8 cellular contexts compared by ENCODE assay signal in the genomic region with DNA sequence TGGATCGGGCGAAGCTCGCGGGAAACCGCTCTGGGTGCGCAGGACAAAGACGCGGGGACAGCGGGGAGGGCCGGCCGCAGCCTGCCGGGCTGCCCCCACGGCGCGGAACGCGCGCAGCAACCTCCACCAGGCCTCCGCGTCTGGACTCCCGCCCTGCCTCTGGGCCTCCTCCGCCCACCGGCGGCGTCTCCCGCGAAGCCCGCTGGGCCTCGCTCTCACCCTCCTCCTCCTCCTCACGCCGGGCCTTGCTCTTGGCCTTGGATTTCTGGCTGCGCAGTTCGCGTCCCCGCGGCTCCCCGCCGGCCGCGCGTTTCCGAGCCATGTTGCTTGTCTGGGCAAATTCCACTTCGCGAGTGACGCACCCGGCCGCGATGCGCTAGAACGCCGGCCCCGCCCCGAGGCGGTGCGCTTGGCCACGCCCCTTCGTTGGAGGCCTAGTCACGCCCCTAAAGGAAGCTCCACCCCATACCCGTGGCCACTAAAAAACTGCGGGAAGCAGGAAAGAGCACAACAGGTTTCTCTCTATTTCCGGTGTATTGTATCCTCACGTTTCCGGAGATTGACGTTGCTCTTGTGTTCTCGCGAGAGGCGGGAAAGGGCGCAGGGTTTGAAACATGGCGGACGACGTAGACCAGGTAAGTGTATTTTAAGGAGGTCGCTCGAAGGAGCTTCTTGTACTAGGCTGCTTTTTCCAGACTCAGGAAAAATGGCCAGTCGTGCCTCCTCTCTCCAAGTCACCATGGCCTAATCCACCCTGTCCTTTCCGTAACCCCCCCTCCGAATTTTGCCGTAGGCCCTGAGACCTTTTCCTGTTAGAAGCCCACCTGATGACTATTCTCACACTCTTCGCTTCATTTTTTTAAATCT. TPM values are rescaled to one million over a fixed set of nuclear protein-coding genes. Genes with fewer than 3 reads are reported as not detected.
DNase-seq lines count a peak whose midpoint lies in the region; ATAC-seq lines count a peak whose summit lies in the region.

LSM3 (plus strand) TSS at position 571 of the 867 bp plus-strand sequence; CDS start at position 615, 44 bp downstream.
XPC (minus strand) TSS at position 355 of the 867 bp plus-strand sequence; CDS start at position 322, 33 bp downstream.

- no peaks in the 10 kb centered on the region for H3K9me3 ChIP-seq in effector memory CD4-positive, alpha-beta T cell (ENCODE audit: control insufficient read depth, low read length)

- H3K4me3 ChIP-seq in effector memory CD4-positive, alpha-beta T cell (ENCODE audit: insufficient read depth, low read depth, low read length, poor library complexity, severe bottlenecking): peak within 1 kb of the TSS; percentile 84

- peak; percentile 88 for ATAC-seq in GM21360 (IDR thresholded peaks at IDR 0.05; ENCODE audit: unreplicated experiment)

- H3K36me3 ChIP-seq in effector memory CD4-positive, alpha-beta T cell (ENCODE audit: control insufficient read depth, insufficient read depth, low read length): peaks cover 17% of the 10 kb centered on the region

- H3K27ac ChIP-seq in effector memory CD4-positive, alpha-beta T cell (ENCODE audit: insufficient read depth, low read length, poor library complexity, severe bottlenecking): peak within 1 kb of the TSS; percentile 97

- H3K27me3 ChIP-seq in effector memory CD4-positive, alpha-beta T cell (replicated peaks; ENCODE audit: control insufficient read depth, insufficient read depth, low read length, poor library complexity, severe bottlenecking): no peaks in the 10 kb centered on the region

- DNase-seq in COLO668 (lab: John Stamatoyannopoulos, UW; ENCODE audit: unreplicated experiment) (peak; percentile 89), HT1080 (ENCODE audit: low read depth) (peak; percentile 97), NOMO-1 treated with DMSO at 0.1 percent for 48 hours (lab: John Stamatoyannopoulos, UW; ENCODE audit: unreplicated experiment) (peak; percentile 98), lung microvascular endothelial cell (ENCODE audit: low read depth in 2 of 2) (peak; percentile 99)
- peak; percentile 93 to 96 for DNase-seq in activated CD8-positive, alpha-beta memory T cell treated with anti-CD3 and anti-CD28 coated beads for 4 hours (ENCODE audit: low read depth in 2 of 2)
- DNase-seq in effector memory CD4-positive, alpha-beta T cell: peak; percentile 97 to 98 (median 97)
- DNase-seq in stimulated activated CD4-positive, alpha-beta T cell treated with anti-CD3 and anti-CD28 coated beads, TNF-alpha, amount 100 ng/mL, for 48 hours (ENCODE audit: low read depth in 3 of 3): peak; percentile 89 to 94 (median 93)

- H3K4me1 ChIP-seq in effector memory CD4-positive, alpha-beta T cell (ENCODE audit: control insufficient read depth, insufficient read depth, low read length, poor library complexity, severe bottlenecking): peaks cover 47% of the 10 kb centered on the region

RNA-seq across cellular contexts. Expression of gene LSM3, which starts in this region (rescaled TPM):
- 17.4 and 18.8 TPM in 2 replicates for total RNA-seq in HT1080 (2014; rRNA removed; shearing (Covaris generic))
- 20.8 and 22.0 TPM in 2 replicates for polyA plus RNA-seq in HT1080 (2015; cell fraction: cytosol; rRNA removed)
- polyA plus RNA-seq in HT1080 (2015; cell fraction: nucleus; rRNA removed): 5.6 and 6.1 TPM in 2 replicates
- 6.0 and 7.4 TPM in 2 replicates for total RNA-seq in lung microvascular endothelial cell

RNA-seq across cellular contexts. Expression of gene XPC, which starts in this region (rescaled TPM):
- 35.0 and 36.2 TPM in 2 replicates for total RNA-seq in HT1080 (2014; rRNA removed; shearing (Covaris generic))
- polyA plus RNA-seq in HT1080 (2015; cell fraction: cytosol; rRNA removed): 33.7 and 42.0 TPM in 2 replicates
- polyA plus RNA-seq in HT1080 (2015; cell fraction: nucleus; rRNA removed): 101 and 107 TPM in 2 replicates
- total RNA-seq in lung microvascular endothelial cell: 26.0 and 31.6 TPM in 2 replicates

Comparison
In these comparisons a context has a peak if more than half of its experiments do, and no peak if none do; other contexts are left out.
1. Peak in every context shown above with its lines: DNase-seq, ATAC-seq, H3K4me3 ChIP-seq and H3K27ac ChIP-seq.